In the genomic region with DNA sequence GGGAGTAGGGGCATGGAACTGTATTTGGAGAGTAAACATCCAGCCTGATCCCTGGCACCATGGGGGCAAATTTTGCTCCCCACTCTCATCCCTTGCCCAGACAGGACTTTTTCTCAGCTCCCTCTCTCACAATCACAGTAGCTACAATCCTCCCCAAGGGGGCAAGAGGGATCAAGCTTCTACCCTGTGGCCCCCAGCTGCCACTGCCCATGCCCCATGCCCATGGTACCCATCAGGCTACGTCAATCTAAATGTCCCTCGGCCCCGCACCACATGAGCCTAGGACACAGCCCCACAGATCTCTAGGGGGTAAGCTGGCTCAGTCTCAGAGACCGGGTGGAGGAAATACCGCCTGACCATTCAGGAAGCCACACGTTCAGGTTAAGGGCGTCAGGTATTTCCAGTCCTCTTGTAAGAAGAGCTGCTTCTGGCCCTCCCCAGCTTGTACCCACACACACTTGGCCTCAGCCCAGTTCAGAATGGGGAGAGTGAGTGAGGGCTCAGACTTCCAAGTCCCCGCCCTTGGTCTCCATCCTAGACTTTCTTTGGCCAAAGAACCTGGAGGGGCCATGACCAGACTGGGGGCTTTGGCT, we compare ENCODE assay signal across 8 cellular contexts. TPM values are rescaled to one million over a fixed set of nuclear protein-coding genes. Genes with fewer than 3 reads are reported as not detected.
DNase-seq lines count a peak whose midpoint lies in the region; ATAC-seq and TF ChIP-seq lines count a peak whose summit lies in the region.

No MANE protein-coding gene starts in this region.

- POLR2A ChIA-PET in PC-9 (lab: Charles Lee; ENCODE audit: unreplicated experiment): interaction anchor here (0.6 to 0.7 kb wide), 2 partner anchors 212 to 1463 kb away, joined by 3 to 5 read pairs; no protein-coding TSS in a partner anchor

- H3K4me1 ChIP-seq in PC-9 (replicated peaks; ENCODE audit: insufficient read depth) (peaks cover 17% of the 10 kb centered on the region), esophagus muscularis mucosa (peaks cover 34 to 65% (median 55%) of the 10 kb centered on the region in 4 donors)

- CTCF ChIA-PET in PC-9 (lab: Charles Lee): interaction anchor here (2.0 kb wide), 1 partner anchor 42 kb away, joined by 4 read pairs; no protein-coding TSS in a partner anchor

- H2AFZ ChIP-seq in PC-9: no peak overlapping the region

- H3K9me2 ChIP-seq in PC-9 (ENCODE audit: insufficient read depth): no peaks in the 10 kb centered on the region

- H3K9me3 ChIP-seq in PC-9 (ENCODE audit: insufficient read depth, low read depth) (no peaks in the 10 kb centered on the region), esophagus muscularis mucosa (no peaks in the 10 kb centered on the region)

- H3K36me3 ChIP-seq in PC-9 (ENCODE audit: low read depth) (peaks cover 1% of the 10 kb centered on the region), esophagus muscularis mucosa (peaks cover 0 to 36% (median 27%) of the 10 kb centered on the region in 4 donors)

- DNase-seq in GM03348 (ENCODE audit: low spot score) (peak; percentile 47), PC-9 (peak in 1 of 2 experiments; percentile 54), esophagus muscularis mucosa (ENCODE audit: extremely low spot score) (no peak), skeletal muscle cell (ENCODE audit: low read depth) (no peak), NOMO-1 treated with dmso at 0.1 percent for 144 hours (lab: John Stamatoyannopoulos, UW; ENCODE audit: unreplicated experiment) (no peak), mesenteric fat pad (ENCODE audit: low spot score) (no peak)
- DNase-seq in stimulated activated CD4-positive, alpha-beta T cell treated with anti-CD3 and anti-CD28 coated beads, Interleukin-4, amount 100 ng/mL, for 1 hour: no peak

- TF ChIP-seq CTCF in PC-9 (conservative IDR thresholded peaks at IDR 0.05) (no peak), esophagus muscularis mucosa (IDR thresholded peaks at IDR 0.05) (no peak)

- peaks cover 27% of the 10 kb centered on the region for H3F3A ChIP-seq in PC-9 (ENCODE audit: insufficient read depth, low read depth)

- no peak for ATAC-seq in HG03432 (IDR thresholded peaks at IDR 0.05; ENCODE audit: unreplicated experiment)

- H3K27me3 ChIP-seq in PC-9 (ENCODE audit: insufficient read depth, low read depth): no peaks in the 10 kb centered on the region
- no peaks in the 10 kb centered on the region for H3K27me3 ChIP-seq in esophagus muscularis mucosa

- H4K20me1 ChIP-seq in PC-9 (ENCODE audit: insufficient read depth): no peaks in the 10 kb centered on the region

- TF ChIP-seq POLR2A in esophagus muscularis mucosa (IDR thresholded peaks at IDR 0.05; ENCODE audit: low read depth): no peak

- BruUV-seq in PC-9 (replicated peaks; lab: Mats Ljungman, UMichigan): no TSS peak

- 55% methylated on average over 8 of the region's 8 CpGs for WGBS in esophagus muscularis mucosa

- no peak for TF ChIP-seq EP300 in esophagus muscularis mucosa (IDR thresholded peaks at IDR 0.05)

- H3K79me2 ChIP-seq in PC-9 (ENCODE audit: low read depth): peaks cover 21% of the 10 kb centered on the region

- no peak overlapping the region for H3K4me3 ChIP-seq in PC-9
- peak overlapping the region in 3 of 4 donors; percentile 80 to 93 (median 89) for H3K4me3 ChIP-seq in esophagus muscularis mucosa
- peak overlapping the region; percentile 90 for H3K4me3 ChIP-seq in skeletal muscle cell (ENCODE audit: low read depth, low read length)

- H3K27ac ChIP-seq in PC-9: no peak overlapping the region
- peak overlapping the region; percentile 60 to 95 (median 90) for H3K27ac ChIP-seq in esophagus muscularis mucosa (replicated peaks in 1 of 4)

- H3K4me2 ChIP-seq in PC-9: peak overlapping the region; percentile 90

- intact Hi-C loops in PC-9 (cut with micrococcal nuclease; ENCODE audit: unreplicated experiment): no loop called here
- intact Hi-C loops in esophagus muscularis mucosa (cut with DNase I): no loop called here

RNA-seq across cellular contexts. Expression of a gene that starts 1.8 kb away (rescaled TPM):
- total RNA-seq in PC-9 (2021): 21.4 and 26.0 TPM in 2 replicates
- total RNA-seq in esophagus muscularis mucosa: 1 to 10 TPM; 3.1 to 8.0 (median 5.4) TPM
- 5.1 TPM for total RNA-seq in mesenteric fat pad

RNA-seq across cellular contexts. Expression of a gene that starts 4.4 kb away (rescaled TPM):
- 1,438 and 1,670 TPM in 2 replicates for total RNA-seq in PC-9 (2021)
- total RNA-seq in esophagus muscularis mucosa: 1,000 to 10,000 TPM; 1,760 to 2,905 (median 2,361) TPM
- 1,346 TPM for total RNA-seq in mesenteric fat pad

RNA-seq across cellular contexts. Expression of a gene that starts 29.7 kb away (rescaled TPM):
- not detected in 2 replicates for total RNA-seq in PC-9 (2021)
- total RNA-seq in esophagus muscularis mucosa: 1 to 10 TPM in 1 of 4 donors, not detected in 3; 1.7 TPM
- total RNA-seq in mesenteric fat pad: not detected

RNA-seq across cellular contexts. Expression of a gene that starts 30.1 kb away (rescaled TPM):
- total RNA-seq in PC-9 (2021) (0.17 and 0.28 TPM in 2 replicates), esophagus muscularis mucosa (under 1 TPM in 2 of 4 donors, not detected in 2; 0.17 to 0.29 TPM), mesenteric fat pad (0.16 TPM)

RNA-seq across cellular contexts. Expression of a gene that starts 44.2 kb away (rescaled TPM):
- total RNA-seq in PC-9 (2021) (2.5 and 2.9 TPM in 2 replicates), esophagus muscularis mucosa (10 to 100 TPM in 2 of 4 donors, 1 to 10 TPM in 2; 7.5 to 17.0 (median 11.0) TPM), mesenteric fat pad (6.3 TPM)
